19 cellular contexts compared by ENCODE assay signal in genomic region chr5:91390268-91390667, GRCh38. TPM values are rescaled to one million over a fixed set of nuclear protein-coding genes. Genes with fewer than 3 reads are reported as not detected.
DNase-seq lines count a peak whose midpoint lies in the region; ATAC-seq and TF ChIP-seq lines count a peak whose summit lies in the region.
"Had no signal": no experiment of that assay in that cellular context is flagged by ENCODE, and none has a peak within 500 bp of the region (broad histone marks: within the 10 kb centered on the region; RNA-seq: fewer than 3 reads in every experiment).

No MANE protein-coding gene starts in this region.

- H3K36me3 ChIP-seq in CD8-positive, alpha-beta memory T cell (ENCODE audit: insufficient read depth, low read length): no peaks in the 10 kb centered on the region
- H3K36me3 ChIP-seq in lower lobe of right lung: no peaks in the 10 kb centered on the region

- peaks cover 4% of the 10 kb centered on the region for H3K9me3 Mint-ChIP-seq in activated CD4-positive, alpha-beta memory T cell treated with anti-CD3 and anti-CD28 coated beads for 36 hours
- H3K9me3 Mint-ChIP-seq in activated CD4-positive, alpha-beta memory T cell treated with anti-CD3 and anti-CD28 coated beads, Interleukin-2, amount 10 ng/mL, durations not matched to agents 7 days and 5 days: no peaks in the 10 kb centered on the region
- H3K9me3 Mint-ChIP-seq in CD8-positive, alpha-beta memory T cell: no peaks in the 10 kb centered on the region
- H3K9me3 Mint-ChIP-seq in CD14-positive monocyte: peaks cover 0 to 4% (median 0%) of the 10 kb centered on the region in 7 donors

- peaks cover 4% of the 10 kb centered on the region for H3K36me3 Mint-ChIP-seq in activated CD4-positive, alpha-beta memory T cell treated with anti-CD3 and anti-CD28 coated beads for 36 hours
- peaks cover 10% of the 10 kb centered on the region for H3K36me3 Mint-ChIP-seq in activated CD4-positive, alpha-beta memory T cell treated with anti-CD3 and anti-CD28 coated beads, Interleukin-2, amount 10 ng/mL, durations not matched to agents 7 days and 5 days (ENCODE audit: low read depth)
- no peaks in the 10 kb centered on the region for H3K36me3 Mint-ChIP-seq in CD8-positive, alpha-beta memory T cell
- peaks cover 0 to 2% of the 10 kb centered on the region in 2 donors for H3K36me3 Mint-ChIP-seq in CD14-positive monocyte

- H3K27ac ChIP-seq in CD8-positive, alpha-beta memory T cell (ENCODE audit: low read depth, low read length): no peak overlapping the region
- no peak overlapping the region for H3K27ac ChIP-seq in lower lobe of right lung
- H3K27ac ChIP-seq: A549, C4-2B, RWPE1 had no signal

- peak; percentile 25 to 40 for ATAC-seq in lower lobe of right lung
- ATAC-seq: A549, PC-3 had no signal

- CTCF ChIA-PET in activated CD4-positive, alpha-beta memory T cell treated with anti-CD3 and anti-CD28 coated beads for 36 hours (lab: Charles Lee): interaction anchor here (0.6 to 8.6 kb wide), 3 partner anchors 28 to 458 kb away, joined by 3 to 118 read pairs (median 3); no protein-coding TSS in a partner anchor
- CTCF ChIA-PET in activated CD4-positive, alpha-beta memory T cell treated with anti-CD3 and anti-CD28 coated beads, Interleukin-2, amount 10 ng/mL, durations not matched to agents 7 days and 5 days (lab: Charles Lee): interaction anchor here (0.7 to 8.1 kb wide), 13 partner anchors 9 to 1522 kb away, joined by 3 to 123 read pairs (median 4); no protein-coding TSS in a partner anchor
- CTCF ChIA-PET in CD8-positive, alpha-beta memory T cell (lab: Charles Lee): interaction anchor here (0.7 to 8.8 kb wide), 3 partner anchors 30 to 170 kb away, joined by 3 to 137 read pairs (median 129); no protein-coding TSS in a partner anchor

- no peak overlapping the region for H3K4me3 Mint-ChIP-seq in activated CD4-positive, alpha-beta memory T cell treated with anti-CD3 and anti-CD28 coated beads for 36 hours
- no peak overlapping the region for H3K4me3 Mint-ChIP-seq in activated CD4-positive, alpha-beta memory T cell treated with anti-CD3 and anti-CD28 coated beads, Interleukin-2, amount 10 ng/mL, durations not matched to agents 7 days and 5 days
- peak overlapping the region in 3 of 7 donors; percentile 44 to 47 (median 44) for H3K4me3 Mint-ChIP-seq in CD8-positive, alpha-beta memory T cell
- no peak overlapping the region for H3K4me3 Mint-ChIP-seq in CD14-positive monocyte

- POLR2A ChIA-PET in activated CD4-positive, alpha-beta memory T cell treated with anti-CD3 and anti-CD28 coated beads for 36 hours (lab: Charles Lee): interaction anchor here (0.6 to 0.7 kb wide), 2 partner anchors 109 to 458 kb away, joined by 3 to 5 read pairs; no protein-coding TSS in a partner anchor
- POLR2A ChIA-PET in activated CD4-positive, alpha-beta memory T cell treated with anti-CD3 and anti-CD28 coated beads, Interleukin-2, amount 10 ng/mL, durations not matched to agents 7 days and 5 days (lab: Charles Lee): interaction anchor here (1.0 to 1.5 kb wide), 5 partner anchors 10 to 170 kb away, joined by 4 to 12 read pairs (median 4); no protein-coding TSS in a partner anchor
- POLR2A ChIA-PET in CD8-positive, alpha-beta memory T cell (lab: Charles Lee): interaction anchor here (0.6 kb wide), 2 partner anchors 9 to 32 kb away, joined by 6 to 8 read pairs; no protein-coding TSS in a partner anchor

- H3K27me3 Mint-ChIP-seq in activated CD4-positive, alpha-beta memory T cell treated with anti-CD3 and anti-CD28 coated beads for 36 hours: no peaks in the 10 kb centered on the region
- no peaks in the 10 kb centered on the region for H3K27me3 Mint-ChIP-seq in activated CD4-positive, alpha-beta memory T cell treated with anti-CD3 and anti-CD28 coated beads, Interleukin-2, amount 10 ng/mL, durations not matched to agents 7 days and 5 days
- no peaks in the 10 kb centered on the region for H3K27me3 Mint-ChIP-seq in CD8-positive, alpha-beta memory T cell
- no peaks in the 10 kb centered on the region for H3K27me3 Mint-ChIP-seq in CD14-positive monocyte (ENCODE audit: low read depth in 3 of 3)

- H3K27ac Mint-ChIP-seq in activated CD4-positive, alpha-beta memory T cell treated with anti-CD3 and anti-CD28 coated beads for 36 hours: no peak overlapping the region
- no peak overlapping the region for H3K27ac Mint-ChIP-seq in activated CD4-positive, alpha-beta memory T cell treated with anti-CD3 and anti-CD28 coated beads, Interleukin-2, amount 10 ng/mL, durations not matched to agents 7 days and 5 days
- H3K27ac Mint-ChIP-seq in CD8-positive, alpha-beta memory T cell: peak overlapping the region in 6 of 8 donors; percentile 3 to 93 (median 50)
- H3K27ac Mint-ChIP-seq in CD14-positive monocyte: no peak overlapping the region

- no peak overlapping the region for H3K4me3 ChIP-seq in CD8-positive, alpha-beta memory T cell (ENCODE audit: low read length)
- H3K4me3 ChIP-seq in lower lobe of right lung: no peak overlapping the region
- H3K4me3 ChIP-seq: A549 had no signal

- DNase-seq in activated CD4-positive, alpha-beta memory T cell treated with anti-CD3 and anti-CD28 coated beads for 36 hours: peak; percentile 19
- DNase-seq in activated CD4-positive, alpha-beta memory T cell treated with anti-CD3 and anti-CD28 coated beads, Interleukin-2, amount 10 ng/mL, durations not matched to agents 7 days and 5 days: no peak
- DNase-seq in CD8-positive, alpha-beta memory T cell: peak in 1 of 5 donors; percentile 45
- peak; percentile 3 for DNase-seq in activated T-helper 9 cell treated with anti-CD3 and anti-CD28 coated beads, Interleukin-2, amount 50 U/mL, for 16 hours (ENCODE audit: low read depth)
- no peak for DNase-seq in lower lobe of right lung
- DNase-seq in NCI-H748 (lab: John Stamatoyannopoulos, UW; ENCODE audit: unreplicated experiment): no peak
- DNase-seq in CD14-positive monocyte (ENCODE audit: low spot score): no peak
- DNase-seq in Ammon's horn (ENCODE audit: low spot score): no peak
- DNase-seq: DMS53, NCI-H1048, NCI-H1436 treated with DMSO at 0.1 percent for 48 hours, NCI-H2081, NCI-H510A, NCI-H82, PC-3 had no signal

- no peak for TF ChIP-seq CTCF in lower lobe of right lung (IDR thresholded peaks at IDR 0.05)
- TF ChIP-seq CTCF in CD14-positive monocyte (IDR thresholded peaks at IDR 0.05): no peak

- no peaks in the 10 kb centered on the region for H3K27me3 ChIP-seq in CD8-positive, alpha-beta memory T cell (ENCODE audit: insufficient read depth, low read length, poor library complexity, severe bottlenecking)
- no peaks in the 10 kb centered on the region for H3K27me3 ChIP-seq in lower lobe of right lung (ENCODE audit: low read depth)

- intact Hi-C loops in activated CD4-positive, alpha-beta memory T cell treated with anti-CD3 and anti-CD28 coated beads for 36 hours (cut with micrococcal nuclease): no loop called here
- intact Hi-C loops in lower lobe of right lung (cut with DNase I): no loop called here
- intact Hi-C loops in CD14-positive monocyte (cut with micrococcal nuclease): no loop called here

- no peaks in the 10 kb centered on the region for H3K9me3 ChIP-seq in CD8-positive, alpha-beta memory T cell (ENCODE audit: low read length)
- no peaks in the 10 kb centered on the region for H3K9me3 ChIP-seq in lower lobe of right lung
- H3K9me3 ChIP-seq: A549, Caco-2 had no signal

- H3K4me1 Mint-ChIP-seq in activated CD4-positive, alpha-beta memory T cell treated with anti-CD3 and anti-CD28 coated beads for 36 hours (ENCODE audit: low read depth): peaks cover 2% of the 10 kb centered on the region
- peaks cover 17% of the 10 kb centered on the region for H3K4me1 Mint-ChIP-seq in activated CD4-positive, alpha-beta memory T cell treated with anti-CD3 and anti-CD28 coated beads, Interleukin-2, amount 10 ng/mL, durations not matched to agents 7 days and 5 days
- peaks cover 6 to 10% (median 9%) of the 10 kb centered on the region in 3 donors for H3K4me1 Mint-ChIP-seq in CD8-positive, alpha-beta memory T cell
- H3K4me1 Mint-ChIP-seq in CD14-positive monocyte: peaks cover 4% of the 10 kb centered on the region

- H3K4me1 ChIP-seq in CD8-positive, alpha-beta memory T cell (ENCODE audit: insufficient read depth, low read length): peaks cover 7% of the 10 kb centered on the region
- H3K4me1 ChIP-seq in lower lobe of right lung: no peaks in the 10 kb centered on the region
- H3K4me1 ChIP-seq: A549, Caco-2 had no signal

RNA-seq across cellular contexts. Expression of gene ARRDC3, which starts 7.2 kb away (rescaled TPM):
- 10 to 100 TPM; 17.9 to 19.0 TPM for total RNA-seq in activated CD4-positive, alpha-beta memory T cell treated with anti-CD3 and anti-CD28 coated beads for 36 hours
- total RNA-seq in activated CD4-positive, alpha-beta memory T cell treated with anti-CD3 and anti-CD28 coated beads, Interleukin-2, amount 10 ng/mL, durations not matched to agents 7 days and 5 days: 10 to 100 TPM; 46.5 to 47.1 TPM
- 10 to 100 TPM; 30.3 to 32.4 TPM for total RNA-seq in CD8-positive, alpha-beta memory T cell
- polyA plus RNA-seq in CD8-positive, alpha-beta memory T cell: 54.4 TPM
- total RNA-seq in lower lobe of right lung: 90.5 TPM
- 10 to 100 TPM; 43.3 to 64.6 TPM for polyA plus RNA-seq in CD14-positive monocyte

Comparison
In these comparisons a context has a peak if more than half of its experiments do, and no peak if none do; other contexts are left out.
1. DNase-seq: peak in activated CD4-positive, alpha-beta memory T cell treated with anti-CD3 and anti-CD28 coated beads for 36 hours (single experiment) and activated T-helper 9 cell treated with anti-CD3 and anti-CD28 coated beads, Interleukin-2, amount 50 U/mL, for 16 hours (single experiment); none in activated CD4-positive, alpha-beta memory T cell treated with anti-CD3 and anti-CD28 coated beads, Interleukin-2, amount 10 ng/mL, durations not matched to agents 7 days and 5 days (single experiment), lower lobe of right lung (single experiment), NCI-H748 (single experiment), CD14-positive monocyte (single experiment) and Ammon's horn (single experiment).
2. H3K27ac Mint-ChIP-seq: peak in CD8-positive, alpha-beta memory T cell (6 of 8); none in activated CD4-positive, alpha-beta memory T cell treated with anti-CD3 and anti-CD28 coated beads for 36 hours (single experiment), activated CD4-positive, alpha-beta memory T cell treated with anti-CD3 and anti-CD28 coated beads, Interleukin-2, amount 10 ng/mL, durations not matched to agents 7 days and 5 days (single experiment) and CD14-positive monocyte (0 of 7).